Comparison of ENCODE assay signal across 25 cellular contexts in the genomic region with DNA sequence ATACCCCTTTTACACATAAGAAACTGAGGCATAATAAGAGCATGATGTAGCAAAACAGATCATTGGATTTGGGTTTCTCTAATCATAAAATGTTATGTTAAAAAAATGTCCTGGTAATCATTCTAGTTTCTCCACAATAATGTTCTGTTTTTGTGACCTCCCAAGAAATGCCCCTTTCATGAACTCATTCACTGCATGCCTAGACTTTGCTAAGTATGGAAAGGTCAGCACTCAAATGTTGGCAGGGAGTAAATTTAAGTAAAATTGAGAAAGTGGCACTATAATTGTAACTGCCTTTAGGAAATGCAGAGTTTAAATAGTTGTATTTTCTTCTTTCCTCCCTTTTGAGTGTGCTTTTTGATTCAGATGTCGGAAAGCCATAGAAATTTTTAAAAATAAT. TPM values are rescaled to one million over a fixed set of nuclear protein-coding genes. Genes with fewer than 3 reads are reported as not detected.
"Had no signal": no experiment of that assay in that cellular context is flagged by ENCODE, and none has a peak within 500 bp of the region (broad histone marks: within the 10 kb centered on the region; RNA-seq: fewer than 3 reads in every experiment).

No MANE protein-coding gene starts in this region.

- H3K4me1 Mint-ChIP-seq: activated CD4-positive, alpha-beta T cell treated with anti-CD3 and anti-CD28 coated beads, Interleukin-2, amount 10 ng/mL, durations not matched to agents 7 days and 5 days; activated naive CD8-positive, alpha-beta T cell treated with anti-CD3 and anti-CD28 coated beads, Interleukin-2, amount 10 ng/mL, durations not matched to agents 7 days and 5 days; IgD-negative memory B cell; T-cell had no signal

- H3K4me1 ChIP-seq: body of pancreas had no signal

- H3K27ac ChIP-seq: body of pancreas, KMS-11, VCaP had no signal

- H3K4me3 ChIP-seq: body of pancreas had no signal

- H3K27me3 Mint-ChIP-seq: activated CD4-positive, alpha-beta memory T cell treated with anti-CD3 and anti-CD28 coated beads for 36 hours; activated CD4-positive, alpha-beta T cell treated with anti-CD3 and anti-CD28 coated beads, Interleukin-2, amount 10 ng/mL, durations not matched to agents 7 days and 5 days; IgD-negative memory B cell had no signal

- ATAC-seq: activated T-cell treated with anti-CD3 and anti-CD28 coated beads, Interleukin-2, amount 50 U/mL, for 72 hours; body of pancreas; T-cell had no signal

- H3K27me3 ChIP-seq: body of pancreas had no signal

- H3K9me3 Mint-ChIP-seq: activated CD4-positive, alpha-beta memory T cell treated with anti-CD3 and anti-CD28 coated beads for 36 hours; activated CD4-positive, alpha-beta T cell treated with anti-CD3 and anti-CD28 coated beads, Interleukin-2, amount 10 ng/mL, durations not matched to agents 7 days and 5 days; activated naive CD8-positive, alpha-beta T cell treated with anti-CD3 and anti-CD28 coated beads, Interleukin-2, amount 10 ng/mL, durations not matched to agents 7 days and 5 days; activated T-cell treated with anti-CD3 and anti-CD28 coated beads, Interleukin-2, amount 50 U/mL, for 72 hours; T-cell had no signal

- H3K4me3 Mint-ChIP-seq: activated CD4-positive, alpha-beta memory T cell treated with anti-CD3 and anti-CD28 coated beads for 36 hours; activated CD4-positive, alpha-beta T cell treated with anti-CD3 and anti-CD28 coated beads, Interleukin-2, amount 10 ng/mL, durations not matched to agents 7 days and 5 days; activated naive CD8-positive, alpha-beta T cell treated with anti-CD3 and anti-CD28 coated beads, Interleukin-2, amount 10 ng/mL, durations not matched to agents 7 days and 5 days; activated T-cell treated with anti-CD3 and anti-CD28 coated beads, Interleukin-2, amount 50 U/mL, for 72 hours; IgD-negative memory B cell; T-cell had no signal

- DNase-seq: activated CD4-positive, alpha-beta memory T cell treated with anti-CD3 and anti-CD28 coated beads for 36 hours; activated CD4-positive, alpha-beta T cell treated with anti-CD3 and anti-CD28 coated beads, Interleukin-2, amount 10 ng/mL, durations not matched to agents 7 days and 5 days; activated CD4-positive, CD25-positive, alpha-beta regulatory T cell; activated naive CD4-positive, alpha-beta T cell treated with anti-CD3 and anti-CD28 coated beads, Interleukin-2, amount 50 U/mL, for 16 hours; activated naive CD8-positive, alpha-beta T cell treated with anti-CD3 and anti-CD28 coated beads, Interleukin-2, amount 10 ng/mL, durations not matched to agents 7 days and 5 days; activated T-cell treated with anti-CD3 and anti-CD28 coated beads for 4 hours; activated T-cell treated with anti-CD3 and anti-CD28 coated beads, Interleukin-2, amount 50 U/mL, for 72 hours; aorta; body of pancreas; NCI-H1092; NCI-H1417; NCI-H2029; NCI-H2107; NCI-H2171 treated with DMSO at 0.1 percent for 48 hours; NCI-H526; NCI-H774; SIG-M5; T-cell; T-helper 2 cell; T1000 had no signal

- H3K36me3 Mint-ChIP-seq: activated CD4-positive, alpha-beta memory T cell treated with anti-CD3 and anti-CD28 coated beads for 36 hours; activated naive CD8-positive, alpha-beta T cell treated with anti-CD3 and anti-CD28 coated beads, Interleukin-2, amount 10 ng/mL, durations not matched to agents 7 days and 5 days; IgD-negative memory B cell; T-cell had no signal

- H3K27ac Mint-ChIP-seq: activated CD4-positive, alpha-beta memory T cell treated with anti-CD3 and anti-CD28 coated beads for 36 hours; activated CD4-positive, alpha-beta T cell treated with anti-CD3 and anti-CD28 coated beads, Interleukin-2, amount 10 ng/mL, durations not matched to agents 7 days and 5 days; activated naive CD8-positive, alpha-beta T cell treated with anti-CD3 and anti-CD28 coated beads, Interleukin-2, amount 10 ng/mL, durations not matched to agents 7 days and 5 days; activated T-cell treated with anti-CD3 and anti-CD28 coated beads, Interleukin-2, amount 50 U/mL, for 72 hours; IgD-negative memory B cell; T-cell had no signal

- H3K9me3 ChIP-seq: body of pancreas had no signal

RNA-seq across cellular contexts. Expression of a gene that starts 48.5 kb away (rescaled TPM):
- total RNA-seq: activated CD4-positive, alpha-beta memory T cell treated with anti-CD3 and anti-CD28 coated beads for 36 hours; activated CD4-positive, alpha-beta T cell treated with anti-CD3 and anti-CD28 coated beads, Interleukin-2, amount 10 ng/mL, durations not matched to agents 7 days and 5 days; activated CD8-positive, alpha-beta memory T cell treated with anti-CD3 and anti-CD28 coated beads for 36 hours; activated naive CD8-positive, alpha-beta T cell treated with anti-CD3 and anti-CD28 coated beads, Interleukin-2, amount 10 ng/mL, durations not matched to agents 7 days and 5 days; activated T-cell treated with anti-CD3 and anti-CD28 coated beads, Interleukin-2, amount 50 U/mL, for 72 hours; MCF 10A; T-cell had no signal
